In the genomic region with DNA sequence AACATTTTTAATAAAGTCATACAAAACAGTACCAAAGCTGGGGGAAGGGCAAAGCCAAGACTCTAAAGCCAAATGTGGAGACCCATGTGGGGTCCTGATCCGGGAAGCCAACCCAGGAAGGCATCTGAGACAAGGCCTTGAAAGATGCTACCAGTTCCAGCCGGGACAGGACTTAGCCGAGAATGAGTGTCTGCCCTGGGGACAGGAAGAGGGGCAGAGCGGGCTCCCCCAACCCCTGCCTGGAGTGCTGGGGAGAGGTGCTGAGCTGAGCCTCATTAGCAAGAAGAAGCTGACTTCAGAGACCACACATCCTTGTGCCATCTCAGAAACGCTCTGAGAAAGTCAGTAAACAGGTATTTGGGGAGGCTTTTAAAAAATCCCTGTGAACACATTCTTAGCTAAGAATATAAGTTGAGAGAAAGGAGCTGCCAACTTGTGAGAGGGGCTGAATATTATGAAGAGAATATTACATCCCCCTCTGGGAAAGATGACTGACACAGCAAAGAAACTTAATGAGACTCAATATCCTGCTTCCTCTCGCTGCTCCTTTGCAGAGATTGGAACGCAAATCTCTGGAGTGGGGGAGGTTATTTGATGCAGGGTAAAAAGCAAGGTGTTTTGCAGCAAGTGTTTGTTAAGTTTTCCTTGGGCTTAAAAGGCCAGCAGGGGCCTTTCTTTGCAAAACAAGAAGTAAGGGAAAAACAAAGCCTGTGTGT, we compare ENCODE assay signal across 24 cellular contexts.
DNase-seq lines count a peak whose midpoint lies in the region; ATAC-seq, FAIRE-seq and TF ChIP-seq lines count a peak whose summit lies in the region.
"Had no signal": no experiment of that assay in that cellular context is flagged by ENCODE, and none has a peak within 500 bp of the region (broad histone marks: within the 10 kb centered on the region; RNA-seq: fewer than 3 reads in every experiment).

No MANE protein-coding gene starts in this region.

- no peaks in the 10 kb centered on the region for H3K79me1 ChIP-seq in H1 (ENCODE audit: low read depth, low read length)

- no peak overlapping the region for H3K14ac ChIP-seq in H1 (ENCODE audit: insufficient read length)

- no peak overlapping the region for H2BK15ac ChIP-seq in H1 (ENCODE audit: low read length)

- no peaks in the 10 kb centered on the region for H3K27me3 ChIP-seq in HUES48 (ENCODE audit: control insufficient read depth, insufficient read depth, low read length)
- H3K27me3 ChIP-seq in H1 (replicated peaks in 1 of 4; ENCODE audit: control insufficient read depth in 3 of 4, extremely low read depth in 1 of 4, insufficient read depth in 3 of 4, low read length in 3 of 4) = no peaks in the 10 kb centered on the region
- H3K27me3 ChIP-seq: SJSA1 had no signal

- no peak overlapping the region for H4K5ac ChIP-seq in H1 (ENCODE audit: insufficient read length, low read depth, low read length)

- H2AFZ ChIP-seq in H1 (ENCODE audit: low read length) = peak overlapping the region; percentile 1; the same call in 1 of the 2 replicates

- POLR2A ChIA-PET in H1 (lab: Charles Lee; ENCODE audit: partially characterized antibody) = interaction anchor here (0.7 to 0.9 kb wide), 2 partner anchors 23 to 41 kb away, joined by 3 to 4 read pairs; no protein-coding TSS in a partner anchor

- H3K4me1 ChIP-seq in HUES48 (ENCODE audit: control insufficient read depth, insufficient read depth, low read length) (peaks cover 26% of the 10 kb centered on the region), H1 (replicated peaks in 1 of 4; ENCODE audit: control insufficient read depth in 3 of 4, insufficient read depth in 4 of 4, low read length in 3 of 4) (peaks cover 2 to 16% (median 11%) of the 10 kb centered on the region in 4 experiments), kidney (ENCODE audit: control insufficient read depth in 1 of 2, insufficient read depth in 1 of 2, low read depth in 1 of 2, low read length in 2 of 2) (no peaks in the 10 kb centered on the region)
- H3K4me1 ChIP-seq: SJSA1 had no signal

- H3K27ac ChIP-seq in HUES48 (ENCODE audit: low read depth, low read length) (peak overlapping the region; percentile 74), H1 (ENCODE audit: low read depth, low read length) (no peak overlapping the region; the same call in 1 of the 2 replicates), kidney (ENCODE audit: low read depth in 2 of 2, low read length in 2 of 2) (no peak overlapping the region)
- H3K27ac ChIP-seq: KMS-11, SJSA1 had no signal

- peak overlapping the region; percentile 44 for H3K4me3 ChIP-seq in HUES48 (ENCODE audit: low read depth, low read length)
- H3K4me3 ChIP-seq in H1 (ENCODE audit: extremely low read depth in 1 of 4, insufficient read depth in 2 of 4, low read depth in 3 of 4, low read length in 4 of 4) = peak overlapping the region in 2 of 4 experiments; percentile 11 to 40; a peak in 3 of 8 replicates
- H3K4me3 ChIP-seq in kidney (ENCODE audit: low read length in 2 of 2) = no peak overlapping the region
- H3K4me3 ChIP-seq: SJSA1 had no signal

- no peak for TF ChIP-seq RAD21 in H1 (IDR thresholded peaks at IDR 0.05 in 1 of 2, conservative IDR thresholded peaks at IDR 0.05 in 1 of 2; ENCODE audit: low read depth in 2 of 2, low read length in 2 of 2)

- H2BK120ac ChIP-seq in H1 (replicated peaks; ENCODE audit: low read depth, low read length) = no peak overlapping the region

- no peak overlapping the region for H3K23ac ChIP-seq in H1 (ENCODE audit: insufficient read length)

- no peak overlapping the region for H2BK12ac ChIP-seq in H1 (ENCODE audit: low read depth, low read length)

- no peak for ATAC-seq in GM18502 (IDR thresholded peaks at IDR 0.05; ENCODE audit: poor library complexity, unreplicated experiment)

- H3K36me3 ChIP-seq in HUES48 (ENCODE audit: control insufficient read depth, insufficient read depth, low read length) = no peaks in the 10 kb centered on the region
- no peaks in the 10 kb centered on the region for H3K36me3 ChIP-seq in H1 (ENCODE audit: control insufficient read depth in 2 of 4, insufficient read depth in 4 of 4, low read length in 3 of 4)
- no peaks in the 10 kb centered on the region for H3K36me3 ChIP-seq in kidney (ENCODE audit: control insufficient read depth in 1 of 2, insufficient read depth in 2 of 2, low read length in 2 of 2)
- H3K36me3 ChIP-seq: SJSA1 had no signal

- H2BK20ac ChIP-seq in H1 (ENCODE audit: low read length) = no peak overlapping the region

- no peak overlapping the region for H2BK5ac ChIP-seq in H1 (ENCODE audit: low read depth, low read length)

- H3K79me2 ChIP-seq in H1 (ENCODE audit: control insufficient read depth in 1 of 2, insufficient read depth in 2 of 2, low read length in 2 of 2) = no peaks in the 10 kb centered on the region

- TF ChIP-seq EP300 in H1 (IDR thresholded peaks at IDR 0.05; ENCODE audit: borderline replicate concordance in 1 of 2, low read depth in 2 of 2, low read length in 2 of 2) = no peak

- no peak for TF ChIP-seq CTCF in H1 (IDR thresholded peaks at IDR 0.05; ENCODE audit: control extremely low read depth in 1 of 3, insufficient read depth in 1 of 3, low read depth in 1 of 3, low read length in 3 of 3)
- no peak for TF ChIP-seq CTCF in kidney (IDR thresholded peaks at IDR 0.05; ENCODE audit: borderline replicate concordance, extremely low read depth, insufficient read depth)

- H4K91ac ChIP-seq in H1 (replicated peaks; ENCODE audit: insufficient read length, low read length) = no peak overlapping the region

- CTCF ChIA-PET in H1 (lab: Charles Lee; ENCODE audit: partially characterized antibody) = interaction anchor here (1.3 kb wide), 2 partner anchors 10 to 23 kb away, joined by 4 read pairs; no protein-coding TSS in a partner anchor

- peak overlapping the region; percentile 17; the same call in 1 of the 2 replicates for H3K9ac ChIP-seq in HUES48 (ENCODE audit: low read depth, low read length)
- no peak overlapping the region for H3K9ac ChIP-seq in H1 (replicated peaks in 1 of 4; ENCODE audit: extremely low read depth in 1 of 4, low read depth in 3 of 4, low read length in 3 of 4)
- H3K9ac ChIP-seq in kidney (ENCODE audit: low read length in 2 of 2) = no peak overlapping the region
- H3K9ac ChIP-seq: KMS-11 had no signal

- H4K20me1 ChIP-seq in H1 (replicated peaks in 1 of 2; ENCODE audit: control insufficient read depth in 1 of 2, insufficient read depth in 2 of 2, low read length in 2 of 2) = no peaks in the 10 kb centered on the region

- H3K4me2 ChIP-seq in H1 (ENCODE audit: insufficient read depth in 1 of 2, low read depth in 2 of 2, low read length in 2 of 2) = peak overlapping the region; percentile 37 to 53
- H3K4me2 ChIP-seq: KMS-11 had no signal

- H3K56ac ChIP-seq in H1 (replicated peaks; ENCODE audit: insufficient read length, low read depth, low read length) = no peak overlapping the region

- no peak overlapping the region for H2AK5ac ChIP-seq in H1 (ENCODE audit: low read depth, low read length)

- intact Hi-C loops in kidney (cut with DNase I) = no loop called here

- DNase-seq in H1 (ENCODE audit: low read depth in 1 of 2, low spot score in 2 of 2) = peak in 1 of 2 experiments; percentile 49
- peak; percentile 43 for DNase-seq in kidney
- DNase-seq in DMS 273 (lab: John Stamatoyannopoulos, UW; ENCODE audit: unreplicated experiment) = no peak
- no peak for DNase-seq in amygdala (lab: John Stamatoyannopoulos, UW)
- DNase-seq in AML-193 (lab: John Stamatoyannopoulos, UW) = no peak
- DNase-seq: CD4-positive, alpha-beta T cell; DMS79; EL; GF-D8; HCEC 1CT; MM.1S; NCI-H1694; NCI-H2029 treated with DMSO at 0.1 percent for 48 hours; NCI-H526; NCI-H82; Right ventricle myocardium superior; RPMI8226 had no signal

- no peak for TF ChIP-seq POLR2A in H1 (IDR thresholded peaks at IDR 0.05; ENCODE audit: control extremely low read depth in 1 of 2, low read depth in 2 of 2, low read length in 2 of 2)

- FAIRE-seq in H1 (lab: Jason Lieb, UNC) (peak; percentile 72), kidney (lab: Jason Lieb, UNC) (no peak)
- FAIRE-seq: GM12891, GM19239, HTR-8/SVneo had no signal

- no peak overlapping the region for H3K4ac ChIP-seq in H1 (replicated peaks; ENCODE audit: insufficient read length, low read depth, low read length)

- 39% methylated on average over 7 of the region's 7 CpGs; no CpG with 5 or more reads in 1 of the 2 experiments for WGBS in H1 (ENCODE audit: extremely low coverage in 1 of 2, insufficient coverage in 1 of 2, insufficient read length in 1 of 2, insufficient replicate concordance in 2 of 2, low coverage in 1 of 2, low lambda C conversion rate in 2 of 2, missing lambda C conversion rate in 1 of 2), 2 experiments

- no peaks in the 10 kb centered on the region for H3K9me3 ChIP-seq in HUES48 (ENCODE audit: control insufficient read depth, insufficient read depth, low read length)
- no peaks in the 10 kb centered on the region for H3K9me3 ChIP-seq in H1 (ENCODE audit: insufficient read depth in 2 of 2, low read depth in 1 of 2, low read length in 1 of 2)
- H3K9me3 ChIP-seq in kidney (ENCODE audit: control insufficient read depth in 1 of 2, low read length in 2 of 2) = no peaks in the 10 kb centered on the region
- H3K9me3 ChIP-seq: SJSA1 had no signal

- no peak overlapping the region for H4K8ac ChIP-seq in H1 (ENCODE audit: extremely low read depth, insufficient read depth, low read length)

- no peaks in the 10 kb centered on the region for H3K23me2 ChIP-seq in H1 (ENCODE audit: low read depth, low read length)

- H3K18ac ChIP-seq in H1 (ENCODE audit: extremely low read depth, low read length) = peak overlapping the region; percentile 1; the same call in 1 of the 2 replicates

TF ChIP-seq in H1, 55 proteins besides CTCF, POLR2A, EP300 and RAD21:
- no peak for TF ChIP-seq HDAC6 (IDR thresholded peaks at IDR 0.05; ENCODE audit: low read depth, low read length)
- peak; percentile 60 for TF ChIP-seq ASH2L (IDR thresholded peaks at IDR 0.05; ENCODE audit: low read length)
- TF ChIP-seq SIRT6 (IDR thresholded peaks at IDR 0.05; ENCODE audit: low read length) = no peak
- TF ChIP-seq TCF12 (IDR thresholded peaks at IDR 0.05; ENCODE audit: low read depth, low read length) = no peak
- 0 out of 2 replicates have a peak, but pooled peaks have one; percentile 38 for TF ChIP-seq SP1 (IDR thresholded peaks at IDR 0.05; ENCODE audit: low read depth, low read length)
TF ChIP-seq in H1: peak in this region for 2.
